In the genomic region with DNA sequence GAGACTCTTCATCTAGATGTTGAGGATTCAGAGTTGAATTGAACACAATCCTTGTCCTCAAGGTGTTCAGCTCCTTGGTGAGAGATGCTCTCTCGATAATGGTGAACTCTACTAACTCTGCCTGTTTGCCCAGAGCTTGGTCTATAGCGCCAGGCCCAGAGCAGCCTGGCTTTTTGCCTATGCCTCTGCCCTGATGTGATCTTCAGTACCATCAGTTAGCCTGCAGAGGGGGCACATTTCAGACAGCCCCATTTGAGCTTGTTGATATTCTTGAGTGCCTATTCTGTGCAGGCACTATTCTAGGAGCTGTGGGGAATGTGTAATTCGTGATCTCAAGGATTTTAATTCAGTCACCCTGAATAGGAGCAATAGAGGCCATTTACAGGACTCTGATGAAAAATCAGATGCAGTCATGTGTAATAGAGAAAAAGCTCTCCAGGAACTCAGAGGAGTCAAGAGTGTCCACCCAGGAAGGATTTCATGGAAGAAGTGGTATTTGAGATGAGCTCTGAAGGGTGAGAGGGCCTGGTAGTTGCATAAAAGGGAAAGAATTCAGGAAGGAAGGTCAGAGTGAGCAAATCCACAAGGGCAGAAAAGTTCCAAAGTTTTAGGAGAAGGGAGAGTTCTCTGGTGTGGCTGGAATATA, we compare ENCODE assay signal across 9 cellular contexts. TPM values are rescaled to one million over a fixed set of nuclear protein-coding genes. Genes with fewer than 3 reads are reported as not detected.
A peak's percentile ranks its signal among the peaks of the same experiment; 100 is the strongest.
DNase-seq lines count a peak whose midpoint lies in the region; ATAC-seq lines count a peak whose summit lies in the region.
"Had no signal": no experiment of that assay in that cellular context is flagged by ENCODE, and none has a peak within 500 bp of the region (broad histone marks: within the 10 kb centered on the region; RNA-seq: fewer than 3 reads in every experiment).

No MANE protein-coding gene starts in this region.

- peaks cover 7% of the 10 kb centered on the region for H3K4me1 Mint-ChIP-seq in activated naive CD8-positive, alpha-beta T cell (ENCODE audit: low read depth)
- peaks cover 5% of the 10 kb centered on the region for H3K4me1 Mint-ChIP-seq in activated naive CD8-positive, alpha-beta T cell treated with anti-CD3 and anti-CD28 coated beads for 36 hours

- DNase-seq in activated naive CD8-positive, alpha-beta T cell treated with anti-CD3 and anti-CD28 coated beads for 36 hours = no peak
- DNase-seq in NCI-H1694 (lab: John Stamatoyannopoulos, UW) = peak; percentile 55
- DNase-seq in amniotic epithelial cell (ENCODE audit: low read depth) = peak; percentile 50
- no peak for DNase-seq in UCSD-AML1 (lab: John Stamatoyannopoulos, UW; ENCODE audit: unreplicated experiment)
- DNase-seq in stimulated activated CD4-positive, alpha-beta T cell treated with anti-CD3 and anti-CD28 coated beads, Interleukin-12 subunit alpha, Interleukin-12 subunit beta, amount 100 ng/mL, for 4 hours = no peak

- H3K9me3 Mint-ChIP-seq in activated naive CD8-positive, alpha-beta T cell (ENCODE audit: low read depth) = no peaks in the 10 kb centered on the region
- no peaks in the 10 kb centered on the region for H3K9me3 Mint-ChIP-seq in activated naive CD8-positive, alpha-beta T cell treated with anti-CD3 and anti-CD28 coated beads for 36 hours

- H3K27ac ChIP-seq in layer of hippocampus (ENCODE audit: low read depth, low read length) = peak overlapping the region; percentile 73
- H3K27ac ChIP-seq: breast epithelium had no signal

- no peaks in the 10 kb centered on the region for H3K27me3 Mint-ChIP-seq in activated naive CD8-positive, alpha-beta T cell
- H3K27me3 Mint-ChIP-seq in activated naive CD8-positive, alpha-beta T cell treated with anti-CD3 and anti-CD28 coated beads for 36 hours = no peaks in the 10 kb centered on the region

- H3K27me3 ChIP-seq in layer of hippocampus (ENCODE audit: control insufficient read depth, insufficient read depth, low read length) = no peaks in the 10 kb centered on the region
- H3K27me3 ChIP-seq: breast epithelium had no signal

- no peak for ATAC-seq in GM21737 (IDR thresholded peaks at IDR 0.05; ENCODE audit: unreplicated experiment)

- H3K36me3 Mint-ChIP-seq in activated naive CD8-positive, alpha-beta T cell = peaks cover 6% of the 10 kb centered on the region
- H3K36me3 Mint-ChIP-seq in activated naive CD8-positive, alpha-beta T cell treated with anti-CD3 and anti-CD28 coated beads for 36 hours = peaks cover 26% of the 10 kb centered on the region

- H3K27ac Mint-ChIP-seq in activated naive CD8-positive, alpha-beta T cell = peak overlapping the region; percentile 83
- no peak overlapping the region for H3K27ac Mint-ChIP-seq in activated naive CD8-positive, alpha-beta T cell treated with anti-CD3 and anti-CD28 coated beads for 36 hours

- H3K4me3 Mint-ChIP-seq in activated naive CD8-positive, alpha-beta T cell = no peak overlapping the region
- H3K4me3 Mint-ChIP-seq in activated naive CD8-positive, alpha-beta T cell treated with anti-CD3 and anti-CD28 coated beads for 36 hours = no peak overlapping the region

RNA-seq across cellular contexts. Expression of a gene that starts 19.3 kb away (rescaled TPM):
- 10 to 100 TPM; 82.4 TPM for total RNA-seq in activated naive CD8-positive, alpha-beta T cell treated with anti-CD3 and anti-CD28 coated beads for 36 hours

RNA-seq across cellular contexts. Expression of a gene that starts 24.3 kb away (rescaled TPM):
- total RNA-seq in activated naive CD8-positive, alpha-beta T cell treated with anti-CD3 and anti-CD28 coated beads for 36 hours = 10 to 100 TPM; 79.4 to 83.7 TPM

RNA-seq across cellular contexts. Expression of a gene that starts 30.7 kb away (rescaled TPM):
- 10 to 100 TPM; 72.3 to 74.2 TPM for total RNA-seq in activated naive CD8-positive, alpha-beta T cell treated with anti-CD3 and anti-CD28 coated beads for 36 hours

RNA-seq across cellular contexts. Expression of a gene that starts 43.3 kb away (rescaled TPM):
- total RNA-seq in activated naive CD8-positive, alpha-beta T cell treated with anti-CD3 and anti-CD28 coated beads for 36 hours = 100 to 1,000 TPM; 193 to 211 TPM

Comparison
In these comparisons a context has a peak if more than half of its experiments do, and no peak if none do; other contexts are left out.
1. DNase-seq: peak in NCI-H1694 (single experiment) and amniotic epithelial cell (single experiment); none in activated naive CD8-positive, alpha-beta T cell treated with anti-CD3 and anti-CD28 coated beads for 36 hours (single experiment), UCSD-AML1 (single experiment) and stimulated activated CD4-positive, alpha-beta T cell treated with anti-CD3 and anti-CD28 coated beads, Interleukin-12 subunit alpha, Interleukin-12 subunit beta, amount 100 ng/mL, for 4 hours (single experiment).